In genomic region chr1:216894499-216894898, GRCh38 we compare ENCODE assay signal across 15 cellular contexts.
DNase-seq lines count a peak whose midpoint lies in the region; ATAC-seq and TF ChIP-seq lines count a peak whose summit lies in the region.
"Had no signal": no experiment of that assay in that cellular context is flagged by ENCODE, and none has a peak within 500 bp of the region (broad histone marks: within the 10 kb centered on the region; RNA-seq: fewer than 3 reads in every experiment).

No MANE protein-coding gene starts in this region.

- H2AK5ac ChIP-seq in mesendoderm (ENCODE audit: low read length), result no peak overlapping the region

- H3K36me3 ChIP-seq in neural progenitor cell (no peaks in the 10 kb centered on the region), mesendoderm (ENCODE audit: control insufficient read depth, insufficient read depth, low read length) (no peaks in the 10 kb centered on the region)

- H3K27me3 ChIP-seq in neural progenitor cell (no peaks in the 10 kb centered on the region), mesendoderm (ENCODE audit: insufficient read depth, low read length, poor library complexity) (no peaks in the 10 kb centered on the region)

- H4K20me1 ChIP-seq in neural progenitor cell (ENCODE audit: low read depth), result no peaks in the 10 kb centered on the region

- no peak overlapping the region for H2BK5ac ChIP-seq in mesendoderm (ENCODE audit: low read length)

- no peak overlapping the region for H3K23ac ChIP-seq in mesendoderm (ENCODE audit: low read length)

- H3K79me1 ChIP-seq in mesendoderm (ENCODE audit: low read length), result no peaks in the 10 kb centered on the region

- H3F3A ChIP-seq in neural progenitor cell (ENCODE audit: low read depth), result no peaks in the 10 kb centered on the region

- WGBS in mesendoderm (ENCODE audit: extremely low coverage, insufficient coverage, low lambda C conversion rate), result no CpG with 5 or more reads among the region's 5 CpGs

- H3K4me1 Mint-ChIP-seq in glutamatergic neuron (ENCODE audit: low read depth, unreplicated experiment) (peaks cover 20% of the 10 kb centered on the region), neural progenitor cell (peaks cover 27% of the 10 kb centered on the region)
- H3K4me1 Mint-ChIP-seq: CD14-positive monocyte had no signal

- H3K27ac ChIP-seq in neural progenitor cell (no peak overlapping the region), mesendoderm (ENCODE audit: low read depth, low read length) (no peak overlapping the region)
- H3K27ac ChIP-seq: 22Rv1, GM23248 had no signal

- no peak for ATAC-seq in GM19324 (IDR thresholded peaks at IDR 0.05; ENCODE audit: low FRiP score, unreplicated experiment)
- ATAC-seq: CD8-positive, alpha-beta T cell had no signal

- no peak overlapping the region for H4K5ac ChIP-seq in mesendoderm (ENCODE audit: low read length)

- H2BK120ac ChIP-seq in mesendoderm (ENCODE audit: low read depth, low read length), result no peak overlapping the region

- H3K4me2 ChIP-seq in neural progenitor cell (no peak overlapping the region), mesendoderm (ENCODE audit: low read length) (no peak overlapping the region)

- no peak overlapping the region for H3K18ac ChIP-seq in mesendoderm (ENCODE audit: low read length)

- H3K4me3 Mint-ChIP-seq in glutamatergic neuron (ENCODE audit: unreplicated experiment), result no peak overlapping the region
- H3K4me3 Mint-ChIP-seq in neural progenitor cell, result no peak overlapping the region
- H3K4me3 Mint-ChIP-seq: CD14-positive monocyte; CD8-positive, alpha-beta T cell; H9 had no signal

- H3K56ac ChIP-seq in mesendoderm (ENCODE audit: low read length), result no peak overlapping the region

- H2AFZ ChIP-seq in neural progenitor cell (replicated peaks), result peak overlapping the region; percentile 59
- H2AFZ ChIP-seq: GM23248 had no signal

- H3K27me3 Mint-ChIP-seq in glutamatergic neuron (ENCODE audit: unreplicated experiment), result no peaks in the 10 kb centered on the region
- no peaks in the 10 kb centered on the region for H3K27me3 Mint-ChIP-seq in neural progenitor cell (ENCODE audit: insufficient read depth, low read depth)

- TF ChIP-seq CTCF in glutamatergic neuron (IDR thresholded peaks at IDR 0.05; ENCODE audit: partially characterized antibody, unreplicated experiment) (no peak), neural progenitor cell (IDR thresholded peaks at IDR 0.05) (no peak)

- H3K9ac ChIP-seq in neural progenitor cell (no peak overlapping the region), mesendoderm (ENCODE audit: low read length) (no peak overlapping the region)
- H3K9ac ChIP-seq: GM23248 had no signal

- H4K8ac ChIP-seq in mesendoderm (ENCODE audit: low read depth, low read length), result no peak overlapping the region

- H3K79me2 ChIP-seq in neural progenitor cell (ENCODE audit: low read depth) (no peaks in the 10 kb centered on the region), mesendoderm (ENCODE audit: control insufficient read depth, insufficient read depth, low read length) (no peaks in the 10 kb centered on the region)

- H3K9me3 Mint-ChIP-seq in glutamatergic neuron (ENCODE audit: unreplicated experiment), result peaks cover 6% of the 10 kb centered on the region
- H3K9me3 Mint-ChIP-seq in neural progenitor cell, result no peaks in the 10 kb centered on the region
- H3K9me3 Mint-ChIP-seq: H9 had no signal

- DNase-seq in NCI-H1092 treated with DMSO at 0.1 percent for 48 hours (lab: John Stamatoyannopoulos, UW) (peak; percentile 52), NCI-H1092 (lab: John Stamatoyannopoulos, UW) (no peak), glutamatergic neuron (no peak), neural progenitor cell (ENCODE audit: low spot score) (no peak), DMS 273 (lab: John Stamatoyannopoulos, UW; ENCODE audit: unreplicated experiment) (no peak), mesendoderm (no peak)
- DNase-seq: CD8-positive, alpha-beta T cell; COR-L47; DND-41; GDM1; GM23248; H9 had no signal

- H3K4ac ChIP-seq in mesendoderm (ENCODE audit: low read depth, low read length), result no peak overlapping the region

- H3K4me1 ChIP-seq in neural progenitor cell, result peaks cover 17% of the 10 kb centered on the region
- no peaks in the 10 kb centered on the region for H3K4me1 ChIP-seq in mesendoderm (ENCODE audit: control insufficient read depth, low read depth, low read length)

- no peak overlapping the region for H3K4me3 ChIP-seq in neural progenitor cell
- H3K4me3 ChIP-seq in mesendoderm (ENCODE audit: low read length), result no peak overlapping the region
- H3K4me3 ChIP-seq: GM23248 had no signal

- H2BK15ac ChIP-seq in mesendoderm (replicated peaks; ENCODE audit: low read depth), result no peak overlapping the region

- peak overlapping the region; percentile 70 for H3K27ac Mint-ChIP-seq in glutamatergic neuron (ENCODE audit: unreplicated experiment)
- H3K27ac Mint-ChIP-seq in neural progenitor cell, result no peak overlapping the region
- H3K27ac Mint-ChIP-seq: CD14-positive monocyte; CD8-positive, alpha-beta T cell; H9 had no signal

- no peaks in the 10 kb centered on the region for H3K9me3 ChIP-seq in neural progenitor cell (ENCODE audit: low read depth)

- H3K36me3 Mint-ChIP-seq in glutamatergic neuron (ENCODE audit: unreplicated experiment) (no peaks in the 10 kb centered on the region), neural progenitor cell (no peaks in the 10 kb centered on the region)
- H3K36me3 Mint-ChIP-seq: CD14-positive monocyte; CD8-positive, alpha-beta T cell had no signal
